8 cellular contexts compared by ENCODE assay signal in the genomic region with DNA sequence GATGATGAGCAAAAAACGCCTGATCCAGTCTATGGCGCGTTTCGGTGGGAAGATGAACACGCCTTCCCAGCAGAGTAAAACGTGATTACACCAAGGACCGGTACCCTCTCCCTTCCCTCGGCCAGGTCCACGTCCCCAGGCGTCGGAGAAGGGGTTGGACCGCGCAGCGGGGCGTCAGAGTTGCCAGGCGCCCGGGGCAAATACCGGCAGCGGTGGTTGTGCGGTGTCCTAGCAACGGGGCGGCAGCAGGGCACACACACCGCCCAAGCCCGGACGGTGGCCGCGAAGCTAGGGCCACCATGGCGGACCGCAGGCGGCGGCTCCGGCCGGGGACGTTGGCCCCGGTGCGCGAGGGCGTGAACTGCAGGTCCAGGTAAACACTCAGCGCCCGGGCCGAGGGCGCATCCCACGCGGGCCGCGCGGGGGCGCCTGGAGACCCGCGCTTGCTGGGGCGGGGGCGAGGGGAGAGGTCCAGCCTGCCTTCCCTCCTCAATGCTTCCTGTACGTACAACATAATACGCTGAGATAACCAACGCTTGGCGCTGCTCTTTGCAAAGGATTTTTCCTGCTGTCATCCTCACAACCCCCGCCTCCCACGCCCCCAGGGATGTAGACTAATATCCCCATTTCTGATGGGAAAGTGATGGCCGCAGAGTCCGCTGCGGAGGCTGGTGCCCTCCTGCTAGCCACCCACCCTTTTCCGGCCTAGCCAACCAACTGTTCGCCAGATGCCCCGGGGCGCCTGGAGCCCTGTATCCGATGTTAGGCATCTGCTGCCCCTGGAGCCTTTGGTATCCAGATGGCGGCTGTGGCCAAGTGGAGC. TPM values are rescaled to one million over a fixed set of nuclear protein-coding genes. Genes with fewer than 3 reads are reported as not detected.
A peak's percentile ranks its signal among the peaks of the same experiment; 100 is the strongest.
DNase-seq lines count a peak whose midpoint lies in the region; TF ChIP-seq lines count a peak whose summit lies in the region.

A gene with protein sequence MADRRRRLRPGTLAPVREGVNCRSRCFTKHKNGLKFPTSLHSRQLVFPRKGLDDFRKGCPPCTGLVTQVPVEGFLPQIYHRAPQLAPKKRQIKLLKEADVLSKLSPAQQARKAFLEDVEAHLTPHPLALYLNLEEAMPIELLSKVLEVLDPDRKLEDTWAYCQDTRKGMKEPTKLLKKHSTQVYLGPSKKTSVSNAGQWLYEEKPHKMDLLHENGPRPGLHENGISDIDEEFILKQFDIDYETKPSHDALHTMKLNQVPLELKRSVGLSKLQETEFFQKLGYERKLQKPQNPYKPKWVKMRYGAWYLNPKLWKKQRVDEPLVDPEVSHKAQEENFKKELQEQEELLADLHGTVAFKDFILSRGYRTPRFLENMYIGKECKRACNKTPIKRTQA (plus strand): TSS at position 274 of the 823 bp plus-strand sequence. CDS start 26 bp downstream, at position 300.

- no TSS peak for BruUV-seq in Calu3 (replicated peaks; lab: Mats Ljungman, UMichigan)

- intact Hi-C loops in Calu3 (cut with micrococcal nuclease; ENCODE audit: unreplicated experiment) = loop anchor here (5.0 kb wide), 2 partner anchors 69 to 126 kb away; no protein-coding TSS in a partner anchor

- CTCF ChIA-PET in Calu3 (lab: Charles Lee) = interaction anchor here (2.0 kb wide), 1 partner anchor 126 kb away, joined by 13 read pairs; no protein-coding TSS in a partner anchor
- CTCF ChIA-PET in activated naive CD4-positive, alpha-beta T cell treated with anti-CD3 and anti-CD28 coated beads, Interleukin-2, amount 10 ng/mL, durations not matched to agents 7 days and 5 days (lab: Charles Lee) = interaction anchor here (0.9 to 5.8 kb wide), 4 partner anchors 10 to 126 kb away, joined by 3 to 49 read pairs (median 4); no protein-coding TSS in a partner anchor

- TF ChIP-seq RAD21 in neural cell (conservative IDR thresholded peaks at IDR 0.05) = peak; percentile 32

- H3K27me3 Mint-ChIP-seq in Calu3 (ENCODE audit: unreplicated experiment) = no peaks in the 10 kb centered on the region
- peaks cover 61% of the 10 kb centered on the region for H3K27me3 Mint-ChIP-seq in activated naive CD4-positive, alpha-beta T cell treated with anti-CD3 and anti-CD28 coated beads, Interleukin-2, amount 10 ng/mL, durations not matched to agents 7 days and 5 days
- H3K27me3 Mint-ChIP-seq in type B pancreatic cell = peaks cover 35% of the 10 kb centered on the region

- H3K79me2 ChIP-seq in neural cell (replicated peaks; ENCODE audit: insufficient read depth, low read length) = no peaks in the 10 kb centered on the region

- peak; percentile 80 for DNase-seq in Calu3
- peak; percentile 36 to 41 for DNase-seq in HL-60 (ENCODE audit: low read depth in 1 of 2, low spot score in 1 of 2)
- peak; percentile 47 for DNase-seq in NT2/D1 (ENCODE audit: low read depth, low spot score)
- peak; percentile 55 for DNase-seq in activated naive CD4-positive, alpha-beta T cell treated with anti-CD3 and anti-CD28 coated beads, Interleukin-2, amount 10 ng/mL, durations not matched to agents 7 days and 5 days
- peak; percentile 71 for DNase-seq in glomerular visceral epithelial cell (ENCODE audit: extremely low spot score)
- DNase-seq in type B pancreatic cell (ENCODE audit: extremely low spot score, unreplicated experiment) = peak; percentile 83
- no peak for DNase-seq in NAMALWA (ENCODE audit: low spot score)

- H3K27ac ChIP-seq in HL-60 (replicated peaks) (no peak within 1 kb of the TSS), neural cell (ENCODE audit: low read length) (peak within 1 kb of the TSS; percentile 40)

- H4K20me1 ChIP-seq in neural cell (ENCODE audit: insufficient read depth) = no peaks in the 10 kb centered on the region

- peak within 1 kb of the TSS; percentile 82 for H3K4me3 Mint-ChIP-seq in Calu3 (ENCODE audit: low read depth, unreplicated experiment)
- H3K4me3 Mint-ChIP-seq in activated naive CD4-positive, alpha-beta T cell treated with anti-CD3 and anti-CD28 coated beads, Interleukin-2, amount 10 ng/mL, durations not matched to agents 7 days and 5 days = peak within 1 kb of the TSS; percentile 68
- peak within 1 kb of the TSS; percentile 93 for H3K4me3 Mint-ChIP-seq in type B pancreatic cell

- H2AFZ ChIP-seq in neural cell (ENCODE audit: low read depth, low read length) = peak within 1 kb of the TSS; percentile 53

- H3K9me3 Mint-ChIP-seq in Calu3 (ENCODE audit: low read depth, unreplicated experiment) = no peaks in the 10 kb centered on the region
- no peaks in the 10 kb centered on the region for H3K9me3 Mint-ChIP-seq in activated naive CD4-positive, alpha-beta T cell treated with anti-CD3 and anti-CD28 coated beads, Interleukin-2, amount 10 ng/mL, durations not matched to agents 7 days and 5 days
- no peaks in the 10 kb centered on the region for H3K9me3 Mint-ChIP-seq in type B pancreatic cell

- H3K4me3 ChIP-seq in HL-60 (replicated peaks; ENCODE audit: insufficient read depth, low read length) (peak within 1 kb of the TSS; percentile 55), NT2/D1 (ENCODE audit: insufficient read length, low read depth) (peak within 1 kb of the TSS; percentile 36), neural cell (ENCODE audit: low read length) (peak within 1 kb of the TSS; percentile 73)

- H3K9me3 ChIP-seq in NT2/D1 (ENCODE audit: insufficient read depth, low read length) (no peaks in the 10 kb centered on the region), neural cell (ENCODE audit: low read length) (no peaks in the 10 kb centered on the region)

- no peaks in the 10 kb centered on the region for H3F3A ChIP-seq in neural cell (ENCODE audit: insufficient read depth, low read length, poor library complexity, severe bottlenecking)

- peaks cover 9% of the 10 kb centered on the region for H3K4me1 Mint-ChIP-seq in Calu3 (ENCODE audit: low read depth, unreplicated experiment)
- peaks cover 10% of the 10 kb centered on the region for H3K4me1 Mint-ChIP-seq in activated naive CD4-positive, alpha-beta T cell treated with anti-CD3 and anti-CD28 coated beads, Interleukin-2, amount 10 ng/mL, durations not matched to agents 7 days and 5 days
- H3K4me1 Mint-ChIP-seq in type B pancreatic cell (ENCODE audit: unreplicated experiment) = no peaks in the 10 kb centered on the region

- H3K27ac Mint-ChIP-seq in Calu3 (ENCODE audit: unreplicated experiment) (peak within 1 kb of the TSS; percentile 67), type B pancreatic cell (peak within 1 kb of the TSS; percentile 83)
- no peak within 1 kb of the TSS for H3K27ac Mint-ChIP-seq in activated naive CD4-positive, alpha-beta T cell treated with anti-CD3 and anti-CD28 coated beads, Interleukin-2, amount 10 ng/mL, durations not matched to agents 7 days and 5 days

- peak; percentile 64 for TF ChIP-seq EP300 in neural cell (conservative IDR thresholded peaks at IDR 0.05; ENCODE audit: poor library complexity, severe bottlenecking)

- H3K36me3 Mint-ChIP-seq in Calu3 (ENCODE audit: insufficient read depth, unreplicated experiment) (peaks cover 5% of the 10 kb centered on the region), type B pancreatic cell (no peaks in the 10 kb centered on the region)
- H3K36me3 Mint-ChIP-seq in activated naive CD4-positive, alpha-beta T cell treated with anti-CD3 and anti-CD28 coated beads, Interleukin-2, amount 10 ng/mL, durations not matched to agents 7 days and 5 days = no peaks in the 10 kb centered on the region

- H3K36me3 ChIP-seq in NT2/D1 (ENCODE audit: insufficient read depth, insufficient read length, low read length) = no peaks in the 10 kb centered on the region
- H3K36me3 ChIP-seq in neural cell (ENCODE audit: insufficient read depth, low read length) = no peaks in the 10 kb centered on the region

- H3K9ac ChIP-seq in NT2/D1 (ENCODE audit: insufficient read length, low read depth) = no peak within 1 kb of the TSS
- H3K9ac ChIP-seq in neural cell (ENCODE audit: low read length) = peak within 1 kb of the TSS; percentile 57

- H3K27me3 ChIP-seq in HL-60 (ENCODE audit: insufficient read depth, poor library complexity, severe bottlenecking) (peaks cover 18% of the 10 kb centered on the region), NT2/D1 (ENCODE audit: insufficient read depth, insufficient read length) (peaks cover 22% of the 10 kb centered on the region), neural cell (ENCODE audit: insufficient read depth, low read depth, low read length) (no peaks in the 10 kb centered on the region)

- no peaks in the 10 kb centered on the region for H3K4me1 ChIP-seq in NT2/D1 (ENCODE audit: insufficient read depth, insufficient read length)

- no peaks in the 10 kb centered on the region for H3K9me2 ChIP-seq in neural cell (ENCODE audit: insufficient read depth, low read length)

- H3K4me2 ChIP-seq in neural cell (ENCODE audit: low read length) = no peak within 1 kb of the TSS

- TF ChIP-seq CTCF in Calu3 (IDR thresholded peaks at IDR 0.05; ENCODE audit: unreplicated experiment) (peak; percentile 41), HL-60 (IDR thresholded peaks at IDR 0.05; ENCODE audit: insufficient read depth, low read length) (peak; percentile 2), neural cell (IDR thresholded peaks at IDR 0.05; ENCODE audit: poor library complexity, severe bottlenecking) (peak; percentile 71), type B pancreatic cell (conservative IDR thresholded peaks at IDR 0.05) (peak; percentile 68)

TF ChIP-seq in neural cell, 6 proteins besides CTCF, POLR2A, EP300 and RAD21 (continues in another document):
- TF ChIP-seq SMC3 (conservative IDR thresholded peaks at IDR 0.05; ENCODE audit: poor library complexity) (peak; percentile 57), EZH2 (IDR thresholded peaks at IDR 0.05; ENCODE audit: borderline replicate concordance, insufficient read depth, low read length, poor library complexity, severe bottlenecking) (no peak)

RNA-seq across cellular contexts. Expression of the gene that starts here (rescaled TPM):
- 0.57 and 1.1 TPM in 2 replicates for total RNA-seq in Calu3 (2022)
- polyA plus RNA-seq in neural cell = 2.9 and 3.7 TPM in 2 replicates
- polyA minus RNA-seq in neural cell = 2.7 and 4.1 TPM in 2 replicates
- total RNA-seq in type B pancreatic cell (ENCODE audit: low replicate concordance) = 3.8 and 5.4 TPM in 2 replicates

Comparison
In these comparisons a context has a peak if more than half of its experiments do, and no peak if none do; other contexts are left out.
1. CTCF ChIP-seq: peak in every context shown above with its lines; median percentile 71 in neural cell; 68 in type B pancreatic cell; 41 in Calu3; 2 in HL-60.